22 cellular contexts compared by ENCODE assay signal in genomic region chr3:131846296-131846924, GRCh38.
"Had no signal": no experiment of that assay in that cellular context is flagged by ENCODE, and none has a peak within 500 bp of the region (broad histone marks: within the 10 kb centered on the region; RNA-seq: fewer than 3 reads in every experiment).

No MANE protein-coding gene starts in this region.

- H3K27me3 ChIP-seq: right lobe of liver, tibial artery, upper lobe of right lung, vagina had no signal

- DNase-seq: effector memory CD4-positive, alpha-beta T cell; heart left ventricle; hippocampal formation; mammary epithelial cell; naive thymus-derived CD4-positive, alpha-beta T cell; nephron progenitor cell; psoas muscle; retina; right lobe of liver; stimulated activated CD4-positive, alpha-beta T cell treated with anti-CD3 and anti-CD28 coated beads, Interleukin-4, amount 100 ng/mL, for 1 hour; stimulated activated CD8-positive, alpha-beta memory T cell treated with anti-CD3 and anti-CD28 coated beads, Interleukin-4, amount 100 ng/mL, for 48 hours; stimulated activated naive CD8-positive, alpha-beta T cell treated with anti-CD3 and anti-CD28 coated beads, Interleukin-15, Interleukin-2, amounts not matched to agents 100 U/mL and 50 U/mL, for 24 hours; tibial artery; upper lobe of right lung had no signal

- H3K36me3 ChIP-seq: heart left ventricle, right lobe of liver, tibial artery, upper lobe of right lung, vagina had no signal

- H3K4me1 ChIP-seq: heart left ventricle, parathyroid adenoma, psoas muscle, right lobe of liver, tibial artery, upper lobe of right lung, vagina had no signal

- H3K27ac ChIP-seq: heart left ventricle, parathyroid adenoma, psoas muscle, right lobe of liver, tibial artery, upper lobe of right lung, vagina had no signal

- FAIRE-seq: endometrium, frontal cortex, islet of Langerhans had no signal

- H2AFZ ChIP-seq: parathyroid adenoma had no signal

- H3K4me3 ChIP-seq: heart left ventricle, psoas muscle, right lobe of liver, tibial artery, upper lobe of right lung, vagina had no signal

- H3K9ac ChIP-seq: parathyroid adenoma had no signal

- H3K9me3 ChIP-seq: heart left ventricle, psoas muscle, right lobe of liver, tibial artery, upper lobe of right lung, vagina had no signal

- H3K79me2 ChIP-seq: parathyroid adenoma had no signal

- ATAC-seq: esophagus mucosa; heart left ventricle; left lobe of liver; naive thymus-derived CD4-positive, alpha-beta T cell; psoas muscle; right lobe of liver; stimulated activated effector memory CD8-positive, alpha-beta T cell treated with anti-CD3 and anti-CD28 coated beads, Interleukin-12 subunit alpha, Interleukin-12 subunit beta, amount 100 ng/mL, for 72 hours; stimulated activated naive CD8-positive, alpha-beta T cell treated with anti-CD3 and anti-CD28 coated beads, Interleukin-15, Interleukin-2, amounts not matched to agents 100 U/mL and 50 U/mL, for 24 hours; upper lobe of right lung had no signal
